In the genomic region with DNA sequence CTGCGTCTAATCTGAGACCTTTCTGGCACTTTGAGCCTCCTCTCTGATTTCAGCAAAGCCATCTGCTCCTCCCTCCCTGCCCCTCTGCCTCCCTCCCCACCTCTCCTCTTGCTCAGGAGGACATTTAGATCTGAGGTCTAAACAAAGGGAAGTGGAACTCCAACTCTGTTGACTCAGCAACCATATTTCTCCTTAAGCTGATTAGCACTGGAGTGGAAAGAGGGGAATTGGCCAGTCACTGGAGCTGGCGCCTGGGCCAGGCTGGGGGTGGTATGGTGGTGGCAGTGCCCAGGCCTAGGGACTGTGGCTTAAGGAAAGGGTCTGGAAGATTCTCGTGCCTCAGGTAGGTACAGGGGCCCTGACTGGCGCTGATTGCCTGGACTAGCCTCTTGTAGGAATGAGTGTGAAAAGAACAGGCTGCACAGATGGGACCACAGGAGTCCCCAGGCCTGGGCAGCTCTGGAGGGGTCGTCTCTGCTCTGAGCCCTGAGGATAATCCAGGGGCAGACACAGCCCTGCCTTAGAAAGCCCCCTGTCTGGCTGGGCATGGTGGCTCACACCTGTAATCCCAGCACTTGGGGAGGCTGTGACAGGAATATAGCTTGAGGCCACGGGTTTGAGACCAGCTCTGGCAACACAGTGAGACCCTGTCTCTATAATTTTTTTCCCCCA, we compare ENCODE assay signal across 8 cellular contexts. TPM values are rescaled to one million over a fixed set of nuclear protein-coding genes. Genes with fewer than 3 reads are reported as not detected.
A peak's percentile ranks its signal among the peaks of the same experiment; 100 is the strongest.
DNase-seq lines count a peak whose midpoint lies in the region; ATAC-seq and TF ChIP-seq lines count a peak whose summit lies in the region.

No MANE protein-coding gene starts in this region.

- peaks cover 47 to 72% of the 10 kb centered on the region in 2 donors for H3K4me1 ChIP-seq in gastrocnemius medialis

- intact Hi-C loops in gastrocnemius medialis (cut with DNase I; ENCODE audit: low total_unique reads): no loop called here

- DNase-seq in NCI-H2227 (lab: John Stamatoyannopoulos, UW; ENCODE audit: unreplicated experiment) (peak; percentile 29), NCI-H2227 treated with DMSO at 0.1 percent for 48 hours (lab: John Stamatoyannopoulos, UW) (no peak), NOMO-1 (lab: John Stamatoyannopoulos, UW; ENCODE audit: unreplicated experiment in 2 of 2) (peak; percentile 80 to 89), dermis blood vessel endothelial cell (peak; percentile 33), gastrocnemius medialis (peak in 1 of 2 donors; percentile 34), superior temporal gyrus (ENCODE audit: extremely low spot score) (no peak), AG20443 (ENCODE audit: low spot score) (no peak)

- no peaks in the 10 kb centered on the region for H3K27me3 ChIP-seq in gastrocnemius medialis

- no peak for TF ChIP-seq CTCF in gastrocnemius medialis (IDR thresholded peaks at IDR 0.05 in 4 of 5, conservative IDR thresholded peaks at IDR 0.05 in 1 of 5)

- peaks cover 0 to 10% of the 10 kb centered on the region in 2 donors for H3K36me3 ChIP-seq in gastrocnemius medialis

- in situ Hi-C loops in gastrocnemius medialis (cut with MboI; ENCODE audit: low sequenced_read_pairs in 4 of 4): loop anchor here in 1 of 4 donors (5.0 kb wide), 1 partner anchor 53 kb away; a partner anchor contains a TSS

- TF ChIP-seq POLR2A in gastrocnemius medialis (IDR thresholded peaks at IDR 0.05): no peak

- peak; percentile 53 to 55 for ATAC-seq in gastrocnemius medialis
- ATAC-seq in HG02678 (IDR thresholded peaks at IDR 0.05; ENCODE audit: unreplicated experiment): no peak

- no peaks in the 10 kb centered on the region for H3K9me3 ChIP-seq in gastrocnemius medialis

- H3K4me3 ChIP-seq in gastrocnemius medialis: no peak overlapping the region

- peak overlapping the region in 3 of 4 donors; percentile 1 to 67 (median 18) for H3K27ac ChIP-seq in gastrocnemius medialis

RNA-seq across cellular contexts. Expression of a gene that starts 11.9 kb away (rescaled TPM):
- total RNA-seq in dermis blood vessel endothelial cell (not detected in 2 replicates), gastrocnemius medialis (1 to 10 TPM in 1 of 4 donors, under 1 TPM in 1, not detected in 2; 0.82 to 1.1 TPM)

RNA-seq across cellular contexts. Expression of a gene that starts 37.4 kb away (rescaled TPM):
- total RNA-seq in dermis blood vessel endothelial cell (12.3 and 15.6 TPM in 2 replicates), gastrocnemius medialis (10 to 100 TPM; 42.8 to 62.3 (median 46.5) TPM)

RNA-seq across cellular contexts. Expression of a gene that starts 53.2 kb away (rescaled TPM):
- total RNA-seq in dermis blood vessel endothelial cell (149 and 294 TPM in 2 replicates), gastrocnemius medialis (100 to 1,000 TPM; 154 to 281 (median 240) TPM)

RNA-seq across cellular contexts. Expression of a gene that starts 54.2 kb away (rescaled TPM):
- total RNA-seq in dermis blood vessel endothelial cell (not detected in 2 replicates), gastrocnemius medialis (not detected)

RNA-seq across cellular contexts. Expression of a gene that starts 56.0 kb away (rescaled TPM):
- not detected in 2 replicates for total RNA-seq in dermis blood vessel endothelial cell
- total RNA-seq in gastrocnemius medialis: under 1 TPM in 2 of 4 donors, not detected in 2; 0.13 to 0.22 TPM

Comparison
In these comparisons a context has a peak if more than half of its experiments do, and no peak if none do; other contexts are left out.
1. DNase-seq: peak in NCI-H2227 (single experiment), NOMO-1 (2 of 2) and dermis blood vessel endothelial cell (single experiment); none in NCI-H2227 treated with DMSO at 0.1 percent for 48 hours (single experiment), superior temporal gyrus (single experiment) and AG20443 (single experiment).